ENCODE assay signal across 18 cellular contexts in genomic region chr2:28647682-28648081, GRCh38.
DNase-seq lines count a peak whose midpoint lies in the region; ATAC-seq and TF ChIP-seq lines count a peak whose summit lies in the region.
"Had no signal": no experiment of that assay in that cellular context is flagged by ENCODE, and none has a peak within 500 bp of the region (broad histone marks: within the 10 kb centered on the region; RNA-seq: fewer than 3 reads in every experiment).

No MANE protein-coding gene starts in this region.

- H3K36me3 ChIP-seq in stomach smooth muscle (ENCODE audit: control insufficient read depth in 2 of 2, insufficient read depth in 2 of 2, low read length in 2 of 2): no peaks in the 10 kb centered on the region
- H3K36me3 ChIP-seq: brain microvascular endothelial cell, HAP-1 had no signal

- ATAC-seq in HG02870 (IDR thresholded peaks at IDR 0.05; ENCODE audit: unreplicated experiment): peak; percentile 35

- DNase-seq in RPMI8226 (peak; percentile 19), glomerular visceral epithelial cell (ENCODE audit: extremely low spot score) (peak; percentile 53), osteocyte (ENCODE audit: extremely low spot score, unreplicated experiment) (no peak), NCI-H526 treated with DMSO at 0.1 percent for 48 hours (lab: John Stamatoyannopoulos, UW) (no peak)
- DNase-seq in stimulated activated CD4-positive, alpha-beta T cell treated with anti-CD3 and anti-CD28 coated beads, Interleukin-12 subunit alpha, Interleukin-12 subunit beta, amount 100 ng/mL, for 4 hours: no peak
- DNase-seq: activated CD4-positive, alpha-beta T cell treated with anti-CD3 and anti-CD28 coated beads, Interleukin-2, amount 50 U/mL, for 48 hours; activated T-cell treated with anti-CD3 and anti-CD28 coated beads, Interleukin-2, amount 50 U/mL, for 24 hours; brain microvascular endothelial cell; GF-D8; head of caudate nucleus; mesenchymal stem cell; NCI-H1436 treated with DMSO at 0.1 percent for 48 hours; NCI-H82; SW 1271 had no signal

- H3K9ac ChIP-seq in stomach smooth muscle (ENCODE audit: low read length in 2 of 2): no peak overlapping the region

- H3K4me3 Mint-ChIP-seq in osteocyte (ENCODE audit: unreplicated experiment): no peak overlapping the region
- H3K4me3 Mint-ChIP-seq: activated T-cell treated with anti-CD3 and anti-CD28 coated beads, Interleukin-2, amount 50 U/mL, for 24 hours had no signal

- no peak overlapping the region for H3K27ac Mint-ChIP-seq in osteocyte (ENCODE audit: unreplicated experiment)
- H3K27ac Mint-ChIP-seq: activated naive CD4-positive, alpha-beta T cell treated with anti-CD3 and anti-CD28 coated beads, Interleukin-2, amount 50 U/mL, for 72 hours had no signal

- H3K27me3 Mint-ChIP-seq in osteocyte (ENCODE audit: unreplicated experiment): no peaks in the 10 kb centered on the region
- H3K27me3 Mint-ChIP-seq: activated T-cell treated with anti-CD3 and anti-CD28 coated beads, Interleukin-2, amount 50 U/mL, for 24 hours had no signal

- H3K4me1 ChIP-seq in stomach smooth muscle (ENCODE audit: control insufficient read depth, insufficient read depth, low read length): peaks cover 32% of the 10 kb centered on the region

- H3K27me3 ChIP-seq in stomach smooth muscle (ENCODE audit: control insufficient read depth in 1 of 2, insufficient read depth in 2 of 2, low read length in 2 of 2): no peaks in the 10 kb centered on the region
- H3K27me3 ChIP-seq: brain microvascular endothelial cell had no signal

- peak overlapping the region; percentile 62 for H3K27ac ChIP-seq in stomach smooth muscle (ENCODE audit: low read length)
- H3K27ac ChIP-seq: brain microvascular endothelial cell had no signal

- peaks cover 48% of the 10 kb centered on the region for H3K4me1 Mint-ChIP-seq in osteocyte (ENCODE audit: unreplicated experiment)

- H3K36me3 Mint-ChIP-seq in osteocyte (ENCODE audit: unreplicated experiment): no peaks in the 10 kb centered on the region
- H3K36me3 Mint-ChIP-seq: activated naive CD4-positive, alpha-beta T cell treated with anti-CD3 and anti-CD28 coated beads, Interleukin-2, amount 50 U/mL, for 72 hours had no signal

- no peaks in the 10 kb centered on the region for H3K9me3 ChIP-seq in stomach smooth muscle (ENCODE audit: control insufficient read depth in 2 of 2, low read length in 2 of 2)
- H3K9me3 ChIP-seq: HAP-1 had no signal

- TF ChIP-seq CTCF in osteocyte (IDR thresholded peaks at IDR 0.05): no peak

- no peak overlapping the region for H3K4me3 ChIP-seq in stomach smooth muscle (ENCODE audit: low read length in 2 of 2)
- H3K4me3 ChIP-seq: HAP-1 had no signal

- no peaks in the 10 kb centered on the region for H3K9me3 Mint-ChIP-seq in osteocyte (ENCODE audit: unreplicated experiment)
- H3K9me3 Mint-ChIP-seq: activated naive CD4-positive, alpha-beta T cell treated with anti-CD3 and anti-CD28 coated beads, Interleukin-2, amount 50 U/mL, for 72 hours; activated T-cell treated with anti-CD3 and anti-CD28 coated beads, Interleukin-2, amount 50 U/mL, for 24 hours had no signal

Comparison
In these comparisons a context has a peak if more than half of its experiments do, and no peak if none do; other contexts are left out.
1. DNase-seq: peak in RPMI8226 (single experiment) and glomerular visceral epithelial cell (single experiment); none in osteocyte (single experiment), NCI-H526 treated with DMSO at 0.1 percent for 48 hours (single experiment) and stimulated activated CD4-positive, alpha-beta T cell treated with anti-CD3 and anti-CD28 coated beads, Interleukin-12 subunit alpha, Interleukin-12 subunit beta, amount 100 ng/mL, for 4 hours (single experiment).